Comparison of ENCODE assay signal across 8 cellular contexts in genomic region chr7:87152112-87152896, GRCh38. TPM values are rescaled to one million over a fixed set of nuclear protein-coding genes. Genes with fewer than 3 reads are reported as not detected.
DNase-seq lines count a peak whose midpoint lies in the region; ATAC-seq and TF ChIP-seq lines count a peak whose summit lies in the region.

Gene DMTF1 (plus strand): TSS chr7:87152453. CDS start chr7:87164942, 12,489 bp downstream.

- H3F3A ChIP-seq in PC-3 (ENCODE audit: low read length, unreplicated experiment), result no peaks in the 10 kb centered on the region

- no peak for TF ChIP-seq CTCF in PC-3 (conservative IDR thresholded peaks at IDR 0.05; ENCODE audit: low read depth, low read length)
- no peak for TF ChIP-seq CTCF in epithelial cell of proximal tubule (conservative IDR thresholded peaks at IDR 0.05; ENCODE audit: low read depth, low read length)

- no peaks in the 10 kb centered on the region for H3K9me3 ChIP-seq in PC-3 (ENCODE audit: low read length)

- H2AFZ ChIP-seq in PC-3 (ENCODE audit: low read length), result peak within 1 kb of the TSS; percentile 90

- BruUV-seq in PC-3 (replicated peaks; lab: Mats Ljungman, UMichigan), result no TSS peak

- H3K4me3 ChIP-seq in PC-3 (ENCODE audit: low read length), result peak within 1 kb of the TSS; percentile 97
- H3K4me3 ChIP-seq in epithelial cell of proximal tubule (ENCODE audit: low read depth, low read length), result peak within 1 kb of the TSS; percentile 91

- peaks cover 47% of the 10 kb centered on the region for H3K79me2 ChIP-seq in PC-3 (ENCODE audit: low read length)

- peak; percentile 89 for DNase-seq in DMS114 treated with DMSO at 0.1 percent for 48 hours (lab: John Stamatoyannopoulos, UW; ENCODE audit: unreplicated experiment)
- DNase-seq in PC-3, result peak; percentile 91
- DNase-seq in activated T-cell treated with anti-CD3 and anti-CD28 coated beads for 48 hours (ENCODE audit: low read depth), result peak; percentile 87
- peak; percentile 63 for DNase-seq in epithelial cell of proximal tubule (ENCODE audit: low read depth)
- DNase-seq in mucosa of gallbladder (ENCODE audit: low spot score), result peak; percentile 95
- DNase-seq in stimulated activated CD8-positive, alpha-beta memory T cell treated with anti-CD3 and anti-CD28 coated beads, Interleukin-4, amount 100 ng/mL, for 4 hours (ENCODE audit: low read depth in 2 of 2, low spot score in 1 of 2), result peak; percentile 63 to 77

- TF ChIP-seq RAD21 in Ishikawa (IDR thresholded peaks at IDR 0.05; ENCODE audit: low read depth), result no peak

- no peaks in the 10 kb centered on the region for H3K36me3 ChIP-seq in PC-3 (ENCODE audit: low read depth, low read length)

- POLR2A ChIA-PET in PC-3 (lab: Charles Lee; ENCODE audit: unreplicated experiment), result interaction anchor here (0.5 to 1.0 kb wide), 8 partner anchors 21 to 670 kb away, joined by 3 to 13 read pairs (median 4); partner anchors contain the start of gene ELAPOR2

- TF ChIP-seq EP300 in Ishikawa (IDR thresholded peaks at IDR 0.05; ENCODE audit: borderline replicate concordance), result no peak; the same call in 1 of the 2 replicates

- peak within 1 kb of the TSS; percentile 88 for H3K4me2 ChIP-seq in PC-3 (ENCODE audit: low read length)

- H3K9ac ChIP-seq in PC-3 (ENCODE audit: low read length), result peak within 1 kb of the TSS; percentile 95

- CTCF ChIA-PET in PC-3 (lab: Charles Lee), result interaction anchor here (0.6 to 0.7 kb wide), 4 partner anchors 67 to 510 kb away, joined by 3 to 4 read pairs (median 3); partner anchors contain the start of gene ELAPOR2

- peaks cover 41% of the 10 kb centered on the region for H4K20me1 ChIP-seq in PC-3 (ENCODE audit: low read length)

- no peaks in the 10 kb centered on the region for H3K9me2 ChIP-seq in PC-3 (replicated peaks; ENCODE audit: low read length)

- intact Hi-C loops in PC-3 (cut with micrococcal nuclease), result loop anchor here (1.0 to 5.0 kb wide), 2 partner anchors 85 to 220 kb away; no protein-coding TSS in a partner anchor

- H3K27me3 ChIP-seq in PC-3 (ENCODE audit: low read length), result no peaks in the 10 kb centered on the region

- peaks cover 34% of the 10 kb centered on the region for H3K4me1 ChIP-seq in PC-3 (ENCODE audit: insufficient read depth, low read length)

- ATAC-seq in GM21576 (IDR thresholded peaks at IDR 0.05; ENCODE audit: unreplicated experiment), result peak; percentile 80
- peak; percentile 81 for ATAC-seq in PC-3

- peak within 1 kb of the TSS; percentile 91 for H3K27ac ChIP-seq in PC-3 (ENCODE audit: low read length)

TF ChIP-seq in Ishikawa, 13 proteins besides CTCF, POLR2A, EP300 and RAD21:
- TF ChIP-seq NFIC (IDR thresholded peaks at IDR 0.05) (0 out of 2 replicates have a peak, but pooled peaks have one; percentile 7), TAF1 (IDR thresholded peaks at IDR 0.05; ENCODE audit: low read depth) (peak; percentile 57), TEAD4 (IDR thresholded peaks at IDR 0.05) (peak; percentile 70), ZBTB7A (IDR thresholded peaks at IDR 0.05; ENCODE audit: low read depth) (peak; percentile 87; the same call in 1 of the 2 replicates), USF1 (IDR thresholded peaks at IDR 0.05) (no peak; the same call in 1 of the 2 replicates), FOXM1 (IDR thresholded peaks at IDR 0.05; ENCODE audit: borderline replicate concordance, low read depth) (no peak), TCF12 (IDR thresholded peaks at IDR 0.05; ENCODE audit: low read depth) (peak; percentile 62), CREB1 (IDR thresholded peaks at IDR 0.05; ENCODE audit: low read depth) (peak; percentile 80), REST (IDR thresholded peaks at IDR 0.05; ENCODE audit: low read depth) (no peak), CEBPB (IDR thresholded peaks at IDR 0.05) (peak; percentile 51; the same call in 1 of the 2 replicates), MAX (IDR thresholded peaks at IDR 0.05) (peak; percentile 80), YY1 (IDR thresholded peaks at IDR 0.05; ENCODE audit: low read depth) (peak; percentile 96), EGR1 (IDR thresholded peaks at IDR 0.05) (peak; percentile 87)

RNA-seq across cellular contexts. Expression of gene DMTF1, which starts in this region (rescaled TPM):
- total RNA-seq in PC-3 (2014; rRNA removed) (43.6 and 48.8 TPM in 2 replicates), epithelial cell of proximal tubule (27.3 and 70.9 TPM in 2 replicates), mucosa of gallbladder (65.6 TPM)

Comparison
In these comparisons a context has a peak if more than half of its experiments do, and no peak if none do; other contexts are left out.
1. Peak in every context shown above with its lines: DNase-seq, ATAC-seq, H3K4me3 ChIP-seq and H3K27ac ChIP-seq.